23 cellular contexts compared by ENCODE assay signal in the genomic region with DNA sequence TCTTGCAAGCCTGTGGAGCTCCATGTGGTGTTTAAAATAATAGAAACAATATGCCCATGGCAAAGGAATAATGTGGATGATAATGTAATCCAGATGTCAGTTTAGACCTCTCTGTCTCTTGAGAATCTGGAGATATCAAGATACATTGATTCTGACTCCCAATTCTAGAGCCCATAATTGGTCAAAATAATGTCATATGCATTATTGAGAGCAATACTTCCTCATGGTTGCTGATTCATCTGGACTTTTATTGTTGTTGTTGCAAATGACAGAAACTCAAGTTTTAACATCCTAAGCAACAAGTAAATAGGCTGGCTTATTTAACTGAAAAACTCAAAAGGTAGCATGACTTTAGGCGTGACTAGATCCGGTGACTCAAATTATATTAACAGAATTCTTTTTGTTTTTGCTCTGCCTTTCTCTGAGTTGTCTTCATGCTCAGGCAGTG.
DNase-seq lines count a peak whose midpoint lies in the region; ATAC-seq, FAIRE-seq and TF ChIP-seq lines count a peak whose summit lies in the region.
"Had no signal": no experiment of that assay in that cellular context is flagged by ENCODE, and none has a peak within 500 bp of the region (broad histone marks: within the 10 kb centered on the region; RNA-seq: fewer than 3 reads in every experiment).

No MANE protein-coding gene starts in this region.

- peak; percentile 56 for DNase-seq in ELR (ENCODE audit: low read depth)
- DNase-seq in PC-3: peak; percentile 43
- DNase-seq in bronchial epithelial cell (ENCODE audit: low read depth): peak; percentile 78
- DNase-seq in keratinocyte (ENCODE audit: low read depth, low spot score): no peak
- no peak for DNase-seq in GF-D8 (lab: John Stamatoyannopoulos, UW)
- no peak for DNase-seq in Karpas-422
- no peak for DNase-seq in left lung
- DNase-seq: activated CD4-positive, CD25-positive, alpha-beta regulatory T cell treated with anti-CD3 and anti-CD28 coated beads, Interleukin-2, amount 50 U/mL, for 72 hours; activated naive CD4-positive, alpha-beta T cell; amniotic stem cell; BE2C; central memory CD4-positive, alpha-beta T cell; COR-L47; DND-41; heart left ventricle; left ventricle myocardium inferior; NCI-H1092; NCI-H2029 treated with DMSO at 0.1 percent for 48 hours; psoas muscle; stimulated activated naive CD8-positive, alpha-beta T cell treated with anti-CD3 and anti-CD28 coated beads, Interleukin-15, Interleukin-2, amounts not matched to agents 100 U/mL and 50 U/mL, for 24 hours; tibial artery had no signal

- H3K9me1 ChIP-seq in keratinocyte (ENCODE audit: control insufficient read depth, extremely low read depth, insufficient read depth, low read length): no peaks in the 10 kb centered on the region

- CTCF ChIA-PET in PC-3 (lab: Charles Lee): no interaction called here

- H3K9ac ChIP-seq in PC-3 (ENCODE audit: low read length): peak overlapping the region; percentile 41
- H3K9ac ChIP-seq in keratinocyte (ENCODE audit: control insufficient read depth, extremely low read depth, insufficient read depth, low read length): peak overlapping the region; percentile 28
- no peak overlapping the region for H3K9ac ChIP-seq in Karpas-422 (ENCODE audit: low read length)

- H3K4me3 ChIP-seq in PC-3 (ENCODE audit: low read length) (no peak overlapping the region), bronchial epithelial cell (ENCODE audit: low read depth, low read length) (no peak overlapping the region), keratinocyte (ENCODE audit: control insufficient read depth in 2 of 3, extremely low read depth in 1 of 3, insufficient read depth in 2 of 3, low read depth in 1 of 3, low read length in 3 of 3) (no peak overlapping the region), Karpas-422 (ENCODE audit: low read length) (no peak overlapping the region), left lung (no peak overlapping the region)
- H3K4me3 ChIP-seq: heart left ventricle, left ventricle myocardium inferior, psoas muscle, skin epidermis, tibial artery had no signal

- H3K79me2 ChIP-seq in PC-3 (ENCODE audit: low read length) (no peaks in the 10 kb centered on the region), keratinocyte (ENCODE audit: control insufficient read depth, insufficient read depth, low read length) (no peaks in the 10 kb centered on the region), Karpas-422 (ENCODE audit: low read length) (no peaks in the 10 kb centered on the region)

- H3K27ac ChIP-seq in PC-3 (ENCODE audit: low read length) (peak overlapping the region; percentile 87), keratinocyte (ENCODE audit: control insufficient read depth, insufficient read depth, low read length) (peak overlapping the region; percentile 93), Karpas-422 (ENCODE audit: low read length) (no peak overlapping the region), left lung (no peak overlapping the region)
- H3K27ac ChIP-seq: heart left ventricle, left ventricle myocardium inferior, psoas muscle, tibial artery had no signal

- H4K20me1 ChIP-seq in PC-3 (ENCODE audit: low read length): no peaks in the 10 kb centered on the region
- H4K20me1 ChIP-seq in keratinocyte (ENCODE audit: control insufficient read depth, extremely low read depth, insufficient read depth, low read length): no peaks in the 10 kb centered on the region
- no peaks in the 10 kb centered on the region for H4K20me1 ChIP-seq in Karpas-422 (ENCODE audit: insufficient read depth, low read depth, low read length)

- BruUV-seq in PC-3 (replicated peaks; lab: Mats Ljungman, UMichigan): no TSS peak

- ATAC-seq in PC-3 (no peak; the same call in 1 of the 2 replicates), left lung (no peak)
- ATAC-seq: heart left ventricle, psoas muscle had no signal

- TF ChIP-seq CTCF in PC-3 (conservative IDR thresholded peaks at IDR 0.05; ENCODE audit: low read depth, low read length) (no peak), bronchial epithelial cell (IDR thresholded peaks at IDR 0.05; ENCODE audit: insufficient read depth, low read length, severe bottlenecking) (no peak), keratinocyte (optimal IDR thresholded peaks at IDR 0.05 in 1 of 3, IDR thresholded peaks at IDR 0.05 in 1 of 3, conservative IDR thresholded peaks at IDR 0.05 in 1 of 3; ENCODE audit: extremely low read depth in 1 of 3, insufficient read depth in 2 of 3, low read length in 3 of 3) (no peak), left lung (IDR thresholded peaks at IDR 0.05) (no peak)

- H2AFZ ChIP-seq in PC-3 (ENCODE audit: low read length) (no peak overlapping the region), keratinocyte (ENCODE audit: control insufficient read depth, low read length) (no peak overlapping the region), Karpas-422 (ENCODE audit: low read length) (no peak overlapping the region)

- no peaks in the 10 kb centered on the region for H3K27me3 ChIP-seq in PC-3 (ENCODE audit: low read length)
- H3K27me3 ChIP-seq in bronchial epithelial cell (ENCODE audit: control insufficient read depth, insufficient read depth, low read length): no peaks in the 10 kb centered on the region
- no peaks in the 10 kb centered on the region for H3K27me3 ChIP-seq in keratinocyte (ENCODE audit: control insufficient read depth, extremely low read depth, insufficient read depth, low read length)
- no peaks in the 10 kb centered on the region for H3K27me3 ChIP-seq in Karpas-422 (ENCODE audit: low read length)
- H3K27me3 ChIP-seq in left lung: no peaks in the 10 kb centered on the region
- H3K27me3 ChIP-seq: BE2C, heart left ventricle, tibial artery had no signal

- dilution Hi-C loops in keratinocyte (cut with MboI; ENCODE audit: extremely low pct_ligation_motif_present, low sequenced_read_pairs): no loop called here

- H3K9me3 ChIP-seq in PC-3 (ENCODE audit: low read length): no peaks in the 10 kb centered on the region
- no peaks in the 10 kb centered on the region for H3K9me3 ChIP-seq in keratinocyte (ENCODE audit: control insufficient read depth, low read depth, low read length)
- no peaks in the 10 kb centered on the region for H3K9me3 ChIP-seq in Karpas-422 (ENCODE audit: low read length)
- no peaks in the 10 kb centered on the region for H3K9me3 ChIP-seq in left lung
- H3K9me3 ChIP-seq: BE2C, heart left ventricle, left ventricle myocardium inferior, psoas muscle, tibial artery had no signal

- intact Hi-C loops in PC-3 (cut with micrococcal nuclease): no loop called here
- intact Hi-C loops in left lung (cut with DNase I): no loop called here

- no peaks in the 10 kb centered on the region for H3K36me3 ChIP-seq in PC-3 (ENCODE audit: low read depth, low read length)
- no peaks in the 10 kb centered on the region for H3K36me3 ChIP-seq in bronchial epithelial cell (ENCODE audit: control insufficient read depth, insufficient read depth, low read length)
- H3K36me3 ChIP-seq in keratinocyte (ENCODE audit: control insufficient read depth in 2 of 2, extremely low read depth in 1 of 2, insufficient read depth in 2 of 2, low read length in 2 of 2): no peaks in the 10 kb centered on the region
- no peaks in the 10 kb centered on the region for H3K36me3 ChIP-seq in Karpas-422 (ENCODE audit: insufficient read depth, low read length)
- H3K36me3 ChIP-seq in left lung: no peaks in the 10 kb centered on the region
- H3K36me3 ChIP-seq: BE2C, heart left ventricle, left ventricle myocardium inferior, tibial artery had no signal

- no peak for FAIRE-seq in bronchial epithelial cell (lab: Jason Lieb, UNC)
- no peak for FAIRE-seq in keratinocyte (lab: Jason Lieb, UNC)
- FAIRE-seq: RCC 7860 had no signal

- POLR2A ChIA-PET in PC-3 (lab: Charles Lee; ENCODE audit: unreplicated experiment): no interaction called here

- H3K4me1 ChIP-seq in PC-3 (ENCODE audit: insufficient read depth, low read length) (peaks cover 25% of the 10 kb centered on the region), keratinocyte (ENCODE audit: control insufficient read depth, extremely low read depth, insufficient read depth, low read length) (peaks cover 29% of the 10 kb centered on the region), Karpas-422 (ENCODE audit: low read length) (no peaks in the 10 kb centered on the region), left lung (no peaks in the 10 kb centered on the region)
- H3K4me1 ChIP-seq: left ventricle myocardium inferior, psoas muscle had no signal

- peak overlapping the region; percentile 44; the same call in 1 of the 2 replicates for H3K4me2 ChIP-seq in PC-3 (ENCODE audit: low read length)
- peak overlapping the region; percentile 45 for H3K4me2 ChIP-seq in keratinocyte (ENCODE audit: control insufficient read depth, extremely low read depth, insufficient read depth, low read depth, low read length)
- no peak overlapping the region for H3K4me2 ChIP-seq in Karpas-422 (ENCODE audit: low read depth, low read length, poor library complexity, severe bottlenecking)

- H3K9me2 ChIP-seq in PC-3 (replicated peaks; ENCODE audit: low read length): no peaks in the 10 kb centered on the region
- H3K9me2 ChIP-seq in Karpas-422 (replicated peaks; ENCODE audit: insufficient read depth, low read length): no peaks in the 10 kb centered on the region

- H3F3A ChIP-seq in PC-3 (ENCODE audit: low read length, unreplicated experiment): peaks cover 14% of the 10 kb centered on the region

Comparison
In these comparisons a context has a peak if more than half of its experiments do, and no peak if none do; other contexts are left out.
1. DNase-seq: peak in ELR (single experiment), PC-3 (single experiment) and bronchial epithelial cell (single experiment); none in keratinocyte (single experiment), GF-D8 (single experiment), Karpas-422 (single experiment) and left lung (0 of 2).
2. H3K27ac ChIP-seq: peak in PC-3 (single experiment) and keratinocyte (single experiment); none in Karpas-422 (single experiment) and left lung (0 of 2).